In genomic region chr12:96534339-96534738, GRCh38 we compare ENCODE assay signal across 19 cellular contexts. TPM values are rescaled to one million over a fixed set of nuclear protein-coding genes. Genes with fewer than 3 reads are reported as not detected.
DNase-seq lines count a peak whose midpoint lies in the region; ATAC-seq, FAIRE-seq and TF ChIP-seq lines count a peak whose summit lies in the region.
"Had no signal": no experiment of that assay in that cellular context is flagged by ENCODE, and none has a peak within 500 bp of the region (broad histone marks: within the 10 kb centered on the region; RNA-seq: fewer than 3 reads in every experiment).

No MANE protein-coding gene starts in this region.

- H3K4me3 ChIP-seq in HepG2 (replicated peaks in 1 of 3; ENCODE audit: insufficient read depth in 1 of 3, low read depth in 2 of 3, low read length in 3 of 3): no peak overlapping the region
- H3K4me3 ChIP-seq in right lobe of liver: no peak overlapping the region
- H3K4me3 ChIP-seq in K562: no peak overlapping the region
- H3K4me3 ChIP-seq in hepatocyte: no peak overlapping the region

- H3K27me3 ChIP-seq in HepG2 (ENCODE audit: control insufficient read depth in 1 of 2, insufficient read depth in 2 of 2, low read length in 2 of 2) (no peaks in the 10 kb centered on the region), right lobe of liver (no peaks in the 10 kb centered on the region), K562 (ENCODE audit: control insufficient read depth in 2 of 2, insufficient read depth in 2 of 2, low read length in 2 of 2) (peaks cover 0 to 5% of the 10 kb centered on the region in 2 experiments; a peak in 1 of 5 replicates), hepatocyte (no peaks in the 10 kb centered on the region)

- 3% methylated on average over 4 of the region's 4 CpGs for WGBS in HepG2 (ENCODE audit: low lambda C conversion rate)
- 47% methylated on average over 4 of the region's 4 CpGs for WGBS in right lobe of liver (ENCODE audit: insufficient coverage, low coverage, low lambda C conversion rate, missing lambda C conversion rate)
- 2% methylated on average over 4 of the region's 4 CpGs for WGBS in K562 (ENCODE audit: insufficient coverage, low coverage, missing lambda C conversion rate)
- 61% methylated on average over 4 of the region's 4 CpGs for WGBS in hepatocyte (ENCODE audit: low lambda C conversion rate, missing lambda C conversion rate)

- H3K79me2 ChIP-seq in HepG2 (ENCODE audit: insufficient read depth, low read length) (no peaks in the 10 kb centered on the region), K562 (ENCODE audit: control insufficient read depth, insufficient read depth, low read length) (no peaks in the 10 kb centered on the region), hepatocyte (no peaks in the 10 kb centered on the region)

- H3K9me3 ChIP-seq in HepG2 (ENCODE audit: low read length): no peaks in the 10 kb centered on the region
- H3K9me3 ChIP-seq in right lobe of liver: no peaks in the 10 kb centered on the region
- H3K9me3 ChIP-seq in K562 (replicated peaks; ENCODE audit: control insufficient read depth, insufficient read depth, low read depth, low read length): no peaks in the 10 kb centered on the region
- H3K9me3 ChIP-seq in hepatocyte (ENCODE audit: low read depth): no peaks in the 10 kb centered on the region

- H3K4me1 ChIP-seq in HepG2 (ENCODE audit: insufficient read depth, low read length) (peaks cover 14% of the 10 kb centered on the region; the same call in 1 of the 2 replicates), right lobe of liver (no peaks in the 10 kb centered on the region), K562 (replicated peaks in 1 of 2; ENCODE audit: control insufficient read depth in 2 of 2, insufficient read depth in 2 of 2, low read length in 2 of 2) (no peaks in the 10 kb centered on the region), hepatocyte (ENCODE audit: insufficient read depth) (no peaks in the 10 kb centered on the region)

- H3K36me3 ChIP-seq in HepG2 (replicated peaks in 1 of 2; ENCODE audit: control insufficient read depth in 1 of 2, insufficient read depth in 2 of 2, low read length in 2 of 2): no peaks in the 10 kb centered on the region
- no peaks in the 10 kb centered on the region for H3K36me3 ChIP-seq in right lobe of liver
- no peaks in the 10 kb centered on the region for H3K36me3 ChIP-seq in K562 (ENCODE audit: control insufficient read depth, insufficient read depth, low read length)
- no peaks in the 10 kb centered on the region for H3K36me3 ChIP-seq in hepatocyte (replicated peaks; ENCODE audit: insufficient read depth, low read depth)

- TF ChIP-seq POLR2A in HepG2 (IDR thresholded peaks at IDR 0.05; ENCODE audit: insufficient read depth in 1 of 2, low read depth in 2 of 2, low read length in 2 of 2): no peak
- no peak for TF ChIP-seq POLR2A in right lobe of liver (IDR thresholded peaks at IDR 0.05)
- no peak for TF ChIP-seq POLR2A in K562 (conservative IDR thresholded peaks at IDR 0.05)

- in situ Hi-C loops in HepG2 (cut with HindIII; ENCODE audit: extremely low pct_ligation_motif_present, low pct_unique_long_range_greater_than_20kb) (no loop called here), K562 (cut with MboI) (no loop called here)

- TF ChIP-seq EP300 in HepG2 (IDR thresholded peaks at IDR 0.05; ENCODE audit: low read depth in 2 of 2, low read length in 2 of 2) (peak in 1 of 2 experiments; percentile 67; a peak in 1 of 4 replicates), HepG2 (CRISPR knock-in tag; IDR thresholded peaks at IDR 0.05; ENCODE audit: borderline replicate concordance) (no peak), K562 (IDR thresholded peaks at IDR 0.05; ENCODE audit: low read length) (no peak)

- POLR2A ChIA-PET in HepG2 (lab: Yijun Ruan, JAX) (no interaction called here), K562 (lab: Yijun Ruan, JAX) (no interaction called here)

- TF ChIP-seq RAD21 in HepG2 (CRISPR knock-in tag; IDR thresholded peaks at IDR 0.05) (no peak), K562 (CRISPR knock-in tag; conservative IDR thresholded peaks at IDR 0.05 in 1 of 2, IDR thresholded peaks at IDR 0.05 in 1 of 2) (no peak)

- ATAC-seq in HepG2 (peak; percentile 97), right lobe of liver (no peak), K562 (no peak), HG03280 (IDR thresholded peaks at IDR 0.05; ENCODE audit: unreplicated experiment) (no peak), HG03439 (IDR thresholded peaks at IDR 0.05; ENCODE audit: unreplicated experiment) (no peak), GM18861 (IDR thresholded peaks at IDR 0.05; ENCODE audit: unreplicated experiment) (no peak), GM19397 (IDR thresholded peaks at IDR 0.05; ENCODE audit: unreplicated experiment) (no peak)

- H2AFZ ChIP-seq in HepG2 (ENCODE audit: low read length): no peak overlapping the region
- H2AFZ ChIP-seq in K562 (ENCODE audit: low read depth, low read length): no peak overlapping the region
- H2AFZ ChIP-seq in hepatocyte: no peak overlapping the region

- no TSS peak for BruUV-seq in HepG2 (replicated peaks; lab: Mats Ljungman, UMichigan)
- BruUV-seq in K562 (replicated peaks; lab: Mats Ljungman, UMichigan): no TSS peak

- CTCF ChIA-PET in HepG2 (lab: Yijun Ruan, JAX; ENCODE audit: low intra/inter-chr PET ratio, low total read pairs) (no interaction called here), K562 (lab: Yijun Ruan, JAX; ENCODE audit: low intra/inter-chr PET ratio) (no interaction called here)

- FAIRE-seq in HepG2 (lab: Jason Lieb, UNC): no peak
- FAIRE-seq in K562 (lab: Jason Lieb, UNC): peak; percentile 56
- FAIRE-seq: GM12892 had no signal

- intact Hi-C loops in HepG2 (cut with micrococcal nuclease; ENCODE audit: unreplicated experiment) (no loop called here), right lobe of liver (cut with DNase I) (no loop called here), K562 (cut with micrococcal nuclease) (no loop called here)

- no peaks in the 10 kb centered on the region for H4K20me1 ChIP-seq in HepG2 (ENCODE audit: insufficient read depth, low read length)
- H4K20me1 ChIP-seq in K562 (replicated peaks; ENCODE audit: control insufficient read depth, insufficient read depth, low read length): no peaks in the 10 kb centered on the region
- H4K20me1 ChIP-seq in hepatocyte (ENCODE audit: insufficient read depth, poor library complexity, severe bottlenecking): no peaks in the 10 kb centered on the region

- H3K9me2 ChIP-seq in hepatocyte (replicated peaks; ENCODE audit: insufficient read depth): no peaks in the 10 kb centered on the region

- TF ChIP-seq CTCF in HepG2 (CRISPR knock-in tag; IDR thresholded peaks at IDR 0.05) (no peak), right lobe of liver (IDR thresholded peaks at IDR 0.05) (no peak), K562 (IDR thresholded peaks at IDR 0.05 in 2 of 3, conservative IDR thresholded peaks at IDR 0.05 in 1 of 3; ENCODE audit: insufficient read depth in 2 of 3, low read depth in 1 of 3, low read length in 3 of 3) (no peak), hepatocyte (IDR thresholded peaks at IDR 0.05; ENCODE audit: poor library complexity) (no peak)

- no peak overlapping the region for H3K4me2 ChIP-seq in HepG2 (ENCODE audit: low read depth, low read length)
- H3K4me2 ChIP-seq in K562 (ENCODE audit: insufficient read depth, low read length): no peak overlapping the region
- no peak overlapping the region for H3K4me2 ChIP-seq in hepatocyte

- no peak overlapping the region for H3K9ac ChIP-seq in HepG2 (ENCODE audit: insufficient read depth, low read depth, low read length)
- H3K9ac ChIP-seq in K562 (ENCODE audit: insufficient read depth in 1 of 2, low read depth in 2 of 2, low read length in 2 of 2): no peak overlapping the region

- H3K9me1 ChIP-seq in K562 (ENCODE audit: control insufficient read depth, insufficient read depth, low read length): no peaks in the 10 kb centered on the region

- H3K27ac ChIP-seq in HepG2 (ENCODE audit: extremely low read length, insufficient read depth, low read length) (no peak overlapping the region), right lobe of liver (no peak overlapping the region), K562 (ENCODE audit: extremely low read depth, low read depth, low read length) (no peak overlapping the region), hepatocyte (no peak overlapping the region)

- DNase-seq in HepG2 (ENCODE audit: low spot score) (peak; percentile 76), right lobe of liver (no peak), K562 (ENCODE audit: extremely low read depth in 1 of 4, low spot score in 3 of 4) (no peak), hepatocyte (ENCODE audit: low spot score) (peak; percentile 39)
- DNase-seq: 8988T; CD4-positive, alpha-beta memory T cell; GOT3; IMR-90; Kasumi-1; MM.1S; NCI-H1105; NCI-H187; NCI-H345; NCI-H526 treated with DMSO at 0.1 percent for 48 hours had no signal

RNA-seq across cellular contexts. Expression of gene CFAP54, which starts 45.0 kb away (rescaled TPM):
- total RNA-seq in HepG2 (2016; rRNA removed; fragmentation: Illumina TruSeq; extraction: Trizol) (not detected in 2 replicates), right lobe of liver (under 1 TPM; 0.09 to 0.34 (median 0.13) TPM), K562 (2014; rRNA removed) (0.23 TPM in 1 of 2 replicates, not detected in the other), K562 (2014; rRNA removed; fragmentation: Illumina TruSeq; extraction: Trizol) (0.15 TPM in 1 of 2 replicates, not detected in the other), K562 (2015; rRNA removed; fragmentation: Illumina TruSeq; extraction: Trizol) (0.07 TPM in 1 of 2 replicates, not detected in the other), K562 (2021) (0.09 and 0.11 TPM in 2 replicates), hepatocyte (0.20 and 0.67 TPM in 2 replicates)
- total RNA-seq in HepG2 (2016; cell fraction: cytosol; rRNA removed; fragmentation: Illumina TruSeq; extraction: Trizol; ENCODE audit: low read depth): not detected in 2 replicates
- not detected in 2 replicates for total RNA-seq in HepG2 (2016; cell fraction: insoluble cytoplasmic fraction; rRNA removed; fragmentation: Illumina TruSeq; extraction: Trizol)
- not detected in 2 replicates for total RNA-seq in HepG2 (2016; cell fraction: membrane; rRNA removed; fragmentation: Illumina TruSeq; extraction: Trizol)
- not detected in 2 replicates for total RNA-seq in HepG2 (2016; cell fraction: nucleus; rRNA removed; fragmentation: Illumina TruSeq; extraction: Trizol)
- polyA plus RNA-seq in HepG2 (2011; rRNA removed) (not detected in 2 replicates), K562 (2011; rRNA removed) (not detected in 2 replicates), K562 (2014; fragmentation: Illumina TruSeq; extraction: Trizol) (0.18 TPM in 1 of 2 replicates, not detected in the other), K562 (2014; fragmentation: Nextera tagmentation; extraction: Ambion mirVana) (under 1 TPM; 0.03 to 0.08 TPM), K562 (2014; rRNA removed) (not detected in 2 replicates), hepatocyte (0.30 and 0.64 TPM in 2 replicates)
- not detected in 2 replicates for polyA plus RNA-seq in HepG2 (2011; cell fraction: cytosol; rRNA removed)
- not detected in 2 replicates for polyA plus RNA-seq in HepG2 (2011; cell fraction: nucleus; rRNA removed)
- polyA plus RNA-seq in HepG2 (2012): not detected in 2 replicates
- not detected in 2 replicates for polyA plus RNA-seq in HepG2 (2016; cell fraction: cytosol; fragmentation: Illumina TruSeq; extraction: Trizol; ENCODE audit: low read depth)
- polyA plus RNA-seq in HepG2 (2016; cell fraction: insoluble cytoplasmic fraction; fragmentation: Illumina TruSeq; extraction: Trizol; ENCODE audit: low read depth): not detected in 2 replicates
- polyA plus RNA-seq in HepG2 (2016; cell fraction: membrane; fragmentation: Illumina TruSeq; extraction: Trizol; ENCODE audit: low read depth): not detected in 2 replicates
- polyA plus RNA-seq in HepG2 (2016; cell fraction: nucleus; fragmentation: Illumina TruSeq; extraction: Trizol; ENCODE audit: insufficient read depth, low read depth): not detected in 2 replicates
- polyA minus RNA-seq in HepG2 (2011; rRNA and poly(A)+ RNA removed; ENCODE audit: low replicate concordance): 0.16 TPM in 1 of 2 replicates, not detected in the other
- polyA minus RNA-seq in HepG2 (2011; cell fraction: cytosol; rRNA and poly(A)+ RNA removed): not detected in 2 replicates
- polyA minus RNA-seq in HepG2 (2011; cell fraction: nucleus; rRNA and poly(A)+ RNA removed): not detected in 2 replicates
- total RNA-seq in K562 (2011; cell fraction: chromatin; rRNA removed; ENCODE audit: low replicate concordance): not detected in 2 replicates
- not detected in 2 replicates for total RNA-seq in K562 (2011; cell fraction: nucleolus; rRNA removed)
- not detected in 2 replicates for total RNA-seq in K562 (2011; cell fraction: nucleoplasm; rRNA removed)
- 0.06 TPM in 1 of 2 replicates, not detected in the other for polyA plus RNA-seq in K562 (2011; cell fraction: cytosol; rRNA removed)
- 0.09 TPM in 1 of 2 replicates, not detected in the other for polyA plus RNA-seq in K562 (2011; cell fraction: nucleus; rRNA removed)
- 0.05 and 0.12 TPM in 2 replicates for polyA plus RNA-seq in K562 (2012)
- 0.07 TPM in 1 of 2 replicates, not detected in the other for polyA minus RNA-seq in K562 (2011; rRNA and poly(A)+ RNA removed)
- not detected in 2 replicates for polyA minus RNA-seq in K562 (2011; cell fraction: cytosol; rRNA and poly(A)+ RNA removed)
- polyA minus RNA-seq in K562 (2011; cell fraction: nucleus; rRNA and poly(A)+ RNA removed): 0.13 TPM in 1 of 2 replicates, not detected in the other

Comparison
In these comparisons a context has a peak if more than half of its experiments do, and no peak if none do; other contexts are left out.
1. DNase-seq: peak in HepG2 (single experiment) and hepatocyte (single experiment); none in right lobe of liver (0 of 3) and K562 (0 of 4).
2. Of the 241 proteins assayed by ChIP-seq in both HepG2 and K562: peak only in HepG2: ARID3A, ATF2, CEBPG, ETV5, FOSL1, FOXA3 and 8 more; only in K562: none; in both: none; in neither: 224; mixed calls (peak in some experiments, not most) for 3.